Comparison of ENCODE assay signal across 10 cellular contexts in the genomic region with DNA sequence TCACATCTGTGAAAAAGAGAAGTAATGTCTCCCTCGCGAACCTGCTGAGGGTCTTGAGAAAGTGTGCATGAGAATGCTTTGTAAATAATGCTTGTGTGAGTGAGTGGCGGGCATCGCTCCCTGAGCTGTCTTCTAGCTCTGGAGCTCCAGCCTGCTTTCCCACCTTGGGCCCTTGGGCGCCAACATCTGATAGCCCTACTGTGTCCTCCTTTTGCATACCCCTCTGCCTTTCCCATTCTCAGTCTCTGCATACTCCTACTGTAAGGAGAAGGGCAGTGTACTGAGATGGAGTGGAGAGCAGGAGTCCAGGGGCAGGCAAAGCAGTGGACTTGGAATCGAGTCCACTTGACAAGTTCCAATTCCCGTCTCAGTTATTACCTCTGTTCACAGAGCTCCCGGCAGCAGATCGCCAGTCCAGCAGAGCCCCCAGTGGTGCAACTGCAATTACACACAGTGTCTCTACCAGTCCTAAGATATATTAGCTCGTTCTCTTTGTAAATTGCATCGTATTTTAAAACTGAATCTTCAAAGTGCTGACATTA. TPM values are rescaled to one million over a fixed set of nuclear protein-coding genes. Genes with fewer than 3 reads are reported as not detected.
A peak's percentile ranks its signal among the peaks of the same experiment; 100 is the strongest.
DNase-seq lines count a peak whose midpoint lies in the region; ATAC-seq and TF ChIP-seq lines count a peak whose summit lies in the region.
"Had no signal": no experiment of that assay in that cellular context is flagged by ENCODE, and none has a peak within 500 bp of the region (broad histone marks: within the 10 kb centered on the region; RNA-seq: fewer than 3 reads in every experiment).

No MANE protein-coding gene starts in this region.

- H3K4me1 Mint-ChIP-seq in immature natural killer cell: peaks cover 59 to 67% of the 10 kb centered on the region in 2 donors

- H3K9me3 Mint-ChIP-seq in immature natural killer cell: no peaks in the 10 kb centered on the region

- BruUV-seq in Panc1 (replicated peaks; lab: Mats Ljungman, UMichigan): no TSS peak

- H3K4me3 ChIP-seq in BLaER1 treated with 17β-estradiol and CSF1 and Interleukin-3, amounts not matched to agents 10 nM and 100 nM: no peak overlapping the region
- no peak overlapping the region for H3K4me3 ChIP-seq in Panc1 (ENCODE audit: low read depth in 2 of 2, low read length in 2 of 2)
- H3K4me3 ChIP-seq: gastrocnemius medialis had no signal

- CTCF ChIA-PET in Panc1 (lab: Charles Lee): no interaction called here

- no peak for DNase-seq in Panc1 (ENCODE audit: low read depth, low spot score)
- no peak for DNase-seq in immature natural killer cell
- DNase-seq in left colon: no peak
- DNase-seq in EL: no peak
- no peak for DNase-seq in activated effector memory CD4-positive, alpha-beta T cell treated with Interleukin-2 at 50 U/mL for 16 hours
- DNase-seq: gastrocnemius medialis, Karpas-422 had no signal

- ATAC-seq in Panc1 (peak; percentile 66), left colon (no peak), HG03432 (IDR thresholded peaks at IDR 0.05; ENCODE audit: unreplicated experiment) (no peak)
- ATAC-seq: gastrocnemius medialis had no signal

- peaks cover 11 to 16% (median 16%) of the 10 kb centered on the region in 3 donors for H3K27me3 Mint-ChIP-seq in immature natural killer cell (ENCODE audit: low read depth in 3 of 3)

- peak overlapping the region in 3 of 11 experiments; percentile 30 to 57 (median 56); a peak in 5 of 22 replicates for H3K9ac ChIP-seq in BLaER1 treated with 17β-estradiol and CSF1 and Interleukin-3, amounts not matched to agents 10 nM and 100 nM

- in situ Hi-C loops in Panc1 (cut with HindIII; ENCODE audit: low pct_unique_long_range_greater_than_20kb, low sequenced_read_pairs): no loop called here

- peak overlapping the region; percentile 92 to 98 (median 96) for H3K27ac Mint-ChIP-seq in immature natural killer cell

- peaks cover 39 to 67% (median 62%) of the 10 kb centered on the region in 10 experiments for H3K4me1 ChIP-seq in BLaER1 treated with 17β-estradiol and CSF1 and Interleukin-3, amounts not matched to agents 10 nM and 100 nM
- no peaks in the 10 kb centered on the region for H3K4me1 ChIP-seq in Panc1 (ENCODE audit: control insufficient read depth, insufficient read depth, low read length)
- H3K4me1 ChIP-seq: gastrocnemius medialis had no signal

- TF ChIP-seq CTCF in GM12873 (IDR thresholded peaks at IDR 0.05; ENCODE audit: insufficient read depth, low read depth, low read length, missing control alignments) (peak; percentile 35), Panc1 (IDR thresholded peaks at IDR 0.05) (no peak)

- peak overlapping the region; percentile 64 to 93 (median 83) for H3K4me2 ChIP-seq in BLaER1 treated with 17β-estradiol and CSF1 and Interleukin-3, amounts not matched to agents 10 nM and 100 nM

- intact Hi-C loops in Panc1 (cut with micrococcal nuclease; ENCODE audit: unreplicated experiment): no loop called here
- intact Hi-C loops in left colon (cut with DNase I, micrococcal nuclease): no loop called here

- POLR2A ChIA-PET in Panc1 (lab: Charles Lee): no interaction called here

- H3K36me3 ChIP-seq in BLaER1 treated with 17β-estradiol and CSF1 and Interleukin-3, amounts not matched to agents 10 nM and 100 nM: no peaks in the 10 kb centered on the region
- H3K36me3 ChIP-seq in Panc1 (ENCODE audit: control insufficient read depth, insufficient read depth, low read length): no peaks in the 10 kb centered on the region
- H3K36me3 ChIP-seq: gastrocnemius medialis had no signal

- H3K9me3 ChIP-seq in BLaER1 treated with 17β-estradiol and CSF1 and Interleukin-3, amounts not matched to agents 10 nM and 100 nM (replicated peaks in 1 of 11): no peaks in the 10 kb centered on the region
- H3K9me3 ChIP-seq in Panc1 (ENCODE audit: control insufficient read depth, insufficient read depth, low read depth, low read length): no peaks in the 10 kb centered on the region
- H3K9me3 ChIP-seq: gastrocnemius medialis had no signal

- H4K20me1 ChIP-seq in BLaER1 treated with 17β-estradiol and CSF1 and Interleukin-3, amounts not matched to agents 10 nM and 100 nM: no peaks in the 10 kb centered on the region; a peak in 1 of 22 replicates

- H3K27me3 ChIP-seq in BLaER1 treated with 17β-estradiol and CSF1 and Interleukin-3, amounts not matched to agents 10 nM and 100 nM: 0 out of 22 replicates have a peak, but pooled peaks cover 0 to 4% (median 0%) of the 10 kb centered on the region in 11 experiments
- H3K27me3 ChIP-seq in Panc1 (ENCODE audit: control insufficient read depth, insufficient read depth, low read length): peaks cover 24% of the 10 kb centered on the region
- H3K27me3 ChIP-seq: gastrocnemius medialis had no signal

- no peaks in the 10 kb centered on the region for H3K36me3 Mint-ChIP-seq in immature natural killer cell

- peak overlapping the region; percentile 71 to 84 (median 75) for H3K4me3 Mint-ChIP-seq in immature natural killer cell

- H3K27ac ChIP-seq in BLaER1 treated with 17β-estradiol and CSF1 and Interleukin-3, amounts not matched to agents 10 nM and 100 nM: peak overlapping the region in 4 of 11 experiments; percentile 43 to 53 (median 44); a peak in 4 of 22 replicates
- H3K27ac ChIP-seq in Panc1 (ENCODE audit: low read length): no peak overlapping the region
- H3K27ac ChIP-seq: gastrocnemius medialis had no signal

RNA-seq across cellular contexts. Expression of a gene that starts 0.9 kb away (rescaled TPM):
- total RNA-seq in Panc1 (2021; ENCODE audit: unreplicated experiment) (not detected), left colon (under 1 TPM in 1 of 2 donors, not detected in 1; 0.28 TPM)
- polyA plus RNA-seq in Panc1 (2012; ENCODE audit: insufficient read length): not detected
- under 1 TPM in 2 of 3 donors, not detected in 1; 0.91 to 0.97 TPM for polyA plus RNA-seq in immature natural killer cell
- total RNA-seq: gastrocnemius medialis had no signal

RNA-seq across cellular contexts. Expression of a gene that starts 48.1 kb away (rescaled TPM):
- total RNA-seq in Panc1 (2021; ENCODE audit: unreplicated experiment): not detected
- polyA plus RNA-seq in Panc1 (2012; ENCODE audit: insufficient read length): not detected
- polyA plus RNA-seq in immature natural killer cell: 1 to 10 TPM in 1 of 3 donors, not detected in 2; 2.8 TPM
- under 1 TPM in 1 of 2 donors, not detected in 1; 0.24 TPM for total RNA-seq in left colon
